ENCODE assay signal across 1 cellular context in genomic region chr7:37045786-37046185, GRCh38.
TF ChIP-seq lines count a peak whose summit lies in the region.

No MANE protein-coding gene starts in this region.

TF ChIP-seq in IMR-90, 13 proteins besides CTCF, POLR2A, EP300 and RAD21 (continued from another document):
- TF ChIP-seq ELK1 (IDR thresholded peaks at IDR 0.05; ENCODE audit: borderline replicate concordance, low read depth, low read length) (no peak), MAZ (IDR thresholded peaks at IDR 0.05; ENCODE audit: borderline replicate concordance, low read depth, low read length) (no peak), MXI1 (IDR thresholded peaks at IDR 0.05; ENCODE audit: borderline replicate concordance, low read depth, low read length) (no peak), USF2 (IDR thresholded peaks at IDR 0.05; ENCODE audit: low read depth, low read length) (no peak), NFE2L2 (IDR thresholded peaks at IDR 0.05; ENCODE audit: low read depth, low read length) (no peak), RCOR1 (IDR thresholded peaks at IDR 0.05; ENCODE audit: insufficient replicate concordance, low read length) (no peak), FOS (IDR thresholded peaks at IDR 0.05; ENCODE audit: low read depth, low read length) (no peak), SMC3 (IDR thresholded peaks at IDR 0.05; ENCODE audit: low read depth, low read length) (no peak)
